In the genomic region with DNA sequence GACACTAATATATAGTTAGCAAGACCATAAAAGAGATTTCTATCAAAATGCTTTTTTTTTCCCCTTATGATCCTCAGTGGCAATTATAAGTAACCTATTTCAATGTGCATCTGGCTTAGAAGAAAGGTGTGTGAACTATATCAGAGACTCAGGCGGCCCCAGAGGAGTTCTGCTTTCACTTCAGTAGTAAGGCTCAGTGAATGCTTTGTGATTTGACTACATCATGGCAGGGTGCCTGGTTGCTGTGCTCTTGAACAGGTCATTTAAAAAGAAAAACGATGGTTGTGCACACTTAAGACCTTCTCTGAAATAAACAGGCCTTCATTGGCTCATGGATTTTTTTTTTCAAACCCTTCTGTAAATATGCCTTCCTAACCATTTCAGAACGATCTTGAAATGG, we compare ENCODE assay signal across 12 cellular contexts.
"Had no signal": no experiment of that assay in that cellular context is flagged by ENCODE, and none has a peak within 500 bp of the region (broad histone marks: within the 10 kb centered on the region; RNA-seq: fewer than 3 reads in every experiment).

No MANE protein-coding gene starts in this region.

- H3K27ac Mint-ChIP-seq: activated CD8-positive, alpha-beta T cell treated with anti-CD3 and anti-CD28 coated beads for 36 hours had no signal

- ATAC-seq: activated CD8-positive, alpha-beta T cell treated with anti-CD3 and anti-CD28 coated beads for 36 hours; foreskin keratinocyte; heart left ventricle; pancreas; stimulated activated naive CD8-positive, alpha-beta T cell treated with anti-CD3 and anti-CD28 coated beads, Interleukin-15, Interleukin-2, amounts not matched to agents 100 U/mL and 50 U/mL, for 24 hours had no signal

- H3K4me3 Mint-ChIP-seq: activated CD8-positive, alpha-beta T cell treated with anti-CD3 and anti-CD28 coated beads for 36 hours had no signal

- DNase-seq: activated CD8-positive, alpha-beta memory T cell treated with anti-CD3 and anti-CD28 coated beads, Interleukin-2, amount 50 U/mL, for 48 hours; activated CD8-positive, alpha-beta T cell treated with anti-CD3 and anti-CD28 coated beads for 36 hours; activated naive CD4-positive, alpha-beta T cell; aorta; foreskin keratinocyte; left ventricle myocardium inferior; mesendoderm; pancreas; stimulated activated CD4-positive, alpha-beta T cell treated with anti-CD3 and anti-CD28 coated beads, Interleukin-4, amount 100 ng/mL, for 1 hour; stimulated activated CD8-positive, alpha-beta memory T cell treated with anti-CD3 and anti-CD28 coated beads, Interleukin-4, amount 100 ng/mL, for 48 hours; stimulated activated naive CD8-positive, alpha-beta T cell treated with anti-CD3 and anti-CD28 coated beads, Interleukin-15, Interleukin-2, amounts not matched to agents 100 U/mL and 50 U/mL, for 24 hours had no signal

- H3K27me3 Mint-ChIP-seq: activated CD8-positive, alpha-beta T cell treated with anti-CD3 and anti-CD28 coated beads for 36 hours had no signal
